Comparison of ENCODE assay signal across 23 cellular contexts in the genomic region with DNA sequence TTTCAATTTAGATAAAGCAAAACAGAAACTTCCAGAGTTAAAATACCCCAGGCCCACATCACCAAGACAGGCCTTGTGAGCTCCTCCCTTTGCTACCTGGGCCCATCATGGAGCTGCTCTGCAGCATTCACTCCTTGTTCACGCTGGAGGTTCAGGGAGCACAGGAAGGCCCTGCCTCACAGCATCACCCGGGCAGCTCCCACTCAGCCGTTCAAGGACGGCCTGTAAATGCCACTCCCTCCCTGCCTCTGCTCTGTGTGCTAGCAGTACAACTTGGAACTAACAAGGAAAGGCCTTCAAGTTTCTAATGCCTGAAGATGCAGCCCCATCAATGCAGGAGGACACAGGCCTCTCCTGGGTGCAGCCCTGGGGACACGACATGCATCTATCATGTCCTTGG. TPM values are rescaled to one million over a fixed set of nuclear protein-coding genes. Genes with fewer than 3 reads are reported as not detected.
DNase-seq lines count a peak whose midpoint lies in the region; ATAC-seq and TF ChIP-seq lines count a peak whose summit lies in the region.
"Had no signal": no experiment of that assay in that cellular context is flagged by ENCODE, and none has a peak within 500 bp of the region (broad histone marks: within the 10 kb centered on the region; RNA-seq: fewer than 3 reads in every experiment).

No MANE protein-coding gene starts in this region.

- H3K4me1 Mint-ChIP-seq in nephron progenitor cell: peaks cover 5% of the 10 kb centered on the region
- H3K4me1 Mint-ChIP-seq in T-cell: peaks cover 3 to 6% (median 5%) of the 10 kb centered on the region in 3 donors

- intact Hi-C loops in Right ventricle myocardium inferior (cut with DNase I): no loop called here

- DNase-seq in cardiac muscle cell (ENCODE audit: low read depth in 1 of 2, low spot score in 1 of 2) (no peak), Right ventricle myocardium inferior (ENCODE audit: missing footprints) (no peak), nephron progenitor cell (no peak), kidney tubule cell (ENCODE audit: low spot score) (no peak), T-cell (no peak), DMS53 (lab: John Stamatoyannopoulos, UW) (no peak)
- DNase-seq: AML-193; CD4-positive, alpha-beta T cell; COR-L47; IMR-90; NCI-H1048; NCI-H1417 treated with DMSO at 0.1 percent for 48 hours; NCI-H1694 treated with DMSO at 0.1 percent for 48 hours; NCI-H2081; NCI-H226; NCI-H510A; NCI-H69; RPMI8226; SHP77 treated with DMSO at 0.1 percent for 48 hours had no signal

- H3K4me1 ChIP-seq in cardiac muscle cell (ENCODE audit: low read depth): no peaks in the 10 kb centered on the region
- H3K4me1 ChIP-seq: A549 had no signal

- H3K9me3 Mint-ChIP-seq in nephron progenitor cell: no peaks in the 10 kb centered on the region
- H3K9me3 Mint-ChIP-seq in T-cell: no peaks in the 10 kb centered on the region
- H3K9me3 Mint-ChIP-seq: CD4-positive, alpha-beta T cell had no signal

- no peak for ATAC-seq in Right ventricle myocardium inferior
- no peak for ATAC-seq in T-cell (replicated peaks in 1 of 4)
- ATAC-seq: A549, HCT116 had no signal

- H3K27me3 ChIP-seq in cardiac muscle cell: no peaks in the 10 kb centered on the region
- H3K27me3 ChIP-seq: BLaER1 treated with 17β-estradiol and CSF1 and Interleukin-3, amounts not matched to agents 10 nM and 100 nM had no signal

- H3K4me3 ChIP-seq in cardiac muscle cell: no peak overlapping the region
- H3K4me3 ChIP-seq: A549; BLaER1 treated with 17β-estradiol and CSF1 and Interleukin-3, amounts not matched to agents 10 nM and 100 nM had no signal

- H3K27ac Mint-ChIP-seq in nephron progenitor cell: peak overlapping the region; percentile 48
- H3K27ac Mint-ChIP-seq in T-cell: no peak overlapping the region
- H3K27ac Mint-ChIP-seq: CD4-positive, alpha-beta T cell had no signal

- H3K36me3 Mint-ChIP-seq in nephron progenitor cell (ENCODE audit: low read depth): peaks cover 58% of the 10 kb centered on the region
- H3K36me3 Mint-ChIP-seq in T-cell: peaks cover 62% of the 10 kb centered on the region

- POLR2A ChIA-PET in T-cell (lab: Charles Lee): interaction anchor here in 1 of 2 donors (0.6 kb wide), 1 partner anchor 110 kb away, joined by 3 read pairs; no protein-coding TSS in a partner anchor

- H3K27me3 Mint-ChIP-seq in nephron progenitor cell (ENCODE audit: low read depth, poor library complexity): no peaks in the 10 kb centered on the region
- H3K27me3 Mint-ChIP-seq in T-cell: no peaks in the 10 kb centered on the region
- H3K27me3 Mint-ChIP-seq: CD4-positive, alpha-beta T cell had no signal

- TF ChIP-seq CTCF in cardiac muscle cell (IDR thresholded peaks at IDR 0.05; ENCODE audit: low read depth, low read length) (no peak), nephron progenitor cell (IDR thresholded peaks at IDR 0.05) (no peak)

- H3K9me3 ChIP-seq in cardiac muscle cell (ENCODE audit: low read depth): no peaks in the 10 kb centered on the region
- H3K9me3 ChIP-seq: A549; BLaER1 treated with 17β-estradiol and CSF1 and Interleukin-3, amounts not matched to agents 10 nM and 100 nM had no signal

- H3K36me3 ChIP-seq in cardiac muscle cell: peaks cover 59% of the 10 kb centered on the region

- H3K27ac ChIP-seq in cardiac muscle cell (peak overlapping the region; percentile 64), angular gyrus (ENCODE audit: low read depth, low read length) (peak overlapping the region; percentile 16)
- H3K27ac ChIP-seq: A549; BLaER1 treated with 17β-estradiol and CSF1 and Interleukin-3, amounts not matched to agents 10 nM and 100 nM had no signal

- CTCF ChIA-PET in T-cell (lab: Charles Lee): interaction anchor here in 1 of 2 donors (0.5 kb wide), 1 partner anchor 697 kb away, joined by 3 read pairs; no protein-coding TSS in a partner anchor

- H3K4me3 Mint-ChIP-seq in nephron progenitor cell (no peak overlapping the region), T-cell (no peak overlapping the region)
- H3K4me3 Mint-ChIP-seq: CD4-positive, alpha-beta T cell had no signal

RNA-seq across cellular contexts. Expression of a gene that starts 11.6 kb away (rescaled TPM):
- total RNA-seq in cardiac muscle cell (251 and 646 TPM in 2 replicates), Right ventricle myocardium inferior (886 TPM), T-cell (100 to 1,000 TPM; 125 to 138 (median 137) TPM)
- polyA plus RNA-seq in cardiac muscle cell: 808 and 1,053 TPM in 2 replicates
